Comparison of ENCODE assay signal across 23 cellular contexts in the genomic region with DNA sequence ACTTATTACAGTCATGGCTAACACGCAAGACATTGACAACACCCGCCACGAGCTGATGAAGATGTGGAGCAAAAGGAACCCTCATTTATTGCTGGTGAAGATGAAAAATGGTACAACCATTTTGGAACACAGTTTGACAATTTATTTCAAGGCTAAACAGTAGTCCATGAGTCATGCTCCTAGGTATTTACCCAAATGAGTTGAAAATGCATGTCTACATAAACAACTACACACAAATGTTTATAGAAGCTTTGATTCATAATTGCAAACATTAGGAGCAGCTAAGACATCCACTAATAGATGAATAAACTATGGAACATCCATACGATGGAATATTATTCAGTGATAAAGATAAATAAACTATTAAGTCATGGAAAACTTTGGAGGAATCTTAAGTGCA.
DNase-seq lines count a peak whose midpoint lies in the region; ATAC-seq, FAIRE-seq and TF ChIP-seq lines count a peak whose summit lies in the region.
"Had no signal": no experiment of that assay in that cellular context is flagged by ENCODE, and none has a peak within 500 bp of the region (broad histone marks: within the 10 kb centered on the region; RNA-seq: fewer than 3 reads in every experiment).

No MANE protein-coding gene starts in this region.

- CTCF ChIA-PET in PC-3 (lab: Charles Lee), result no interaction called here

- FAIRE-seq in bronchial epithelial cell (lab: Jason Lieb, UNC), result no peak
- no peak for FAIRE-seq in frontal cortex (lab: Jason Lieb, UNC)
- FAIRE-seq: A204.1, GM12892, H1 had no signal

- H3K4me1 ChIP-seq in heart right ventricle (no peaks in the 10 kb centered on the region), PC-3 (ENCODE audit: insufficient read depth, low read length) (no peaks in the 10 kb centered on the region)
- H3K4me1 ChIP-seq: BLaER1 had no signal

- H3K4me3 ChIP-seq in heart right ventricle, result no peak overlapping the region
- no peak overlapping the region for H3K4me3 ChIP-seq in PC-3 (ENCODE audit: low read length)
- H3K4me3 ChIP-seq in bronchial epithelial cell (ENCODE audit: low read depth, low read length), result no peak overlapping the region
- H3K4me3 ChIP-seq: BLaER1, GM23248 had no signal

- no peak overlapping the region for H3K9ac ChIP-seq in PC-3 (ENCODE audit: low read length)
- H3K9ac ChIP-seq: BLaER1, GM23248 had no signal

- ATAC-seq in Right ventricle myocardium inferior (no peak), heart right ventricle (no peak), PC-3 (peak; percentile 67)
- ATAC-seq: CD8-positive, alpha-beta T cell; HCT116 had no signal

- BruUV-seq in PC-3 (replicated peaks; lab: Mats Ljungman, UMichigan), result no TSS peak

- no peaks in the 10 kb centered on the region for H3K79me2 ChIP-seq in PC-3 (ENCODE audit: low read length)

- H3K36me3 ChIP-seq in heart right ventricle (no peaks in the 10 kb centered on the region), PC-3 (ENCODE audit: low read depth, low read length) (no peaks in the 10 kb centered on the region), bronchial epithelial cell (ENCODE audit: control insufficient read depth, insufficient read depth, low read length) (no peaks in the 10 kb centered on the region)
- H3K36me3 ChIP-seq: BLaER1 had no signal

- 86 to 90% methylated on average over 4 of the region's 4 CpGs for WGBS in heart right ventricle, 2 donors

- H3K4me2 ChIP-seq in PC-3 (ENCODE audit: low read length), result no peak overlapping the region
- H3K4me2 ChIP-seq: BLaER1 had no signal

- DNase-seq in Right ventricle myocardium inferior (ENCODE audit: missing footprints) (peak; percentile 33), heart right ventricle (no peak), PC-3 (peak; percentile 17), bronchial epithelial cell (ENCODE audit: low read depth) (peak; percentile 52), DMS79 treated with DMSO at 0.1 percent for 48 hours (lab: John Stamatoyannopoulos, UW) (no peak), NCI-H2107 (lab: John Stamatoyannopoulos, UW) (no peak), nucleus accumbens (lab: John Stamatoyannopoulos, UW) (no peak), frontal cortex (ENCODE audit: low spot score in 2 of 2) (no peak)
- DNase-seq: Caco-2; CD4-positive, CD25-positive, alpha-beta regulatory T cell; CD8-positive, alpha-beta T cell; DMS153; EL; GF-D8; GM23248; H9 had no signal

- no peaks in the 10 kb centered on the region for H3K9me2 ChIP-seq in PC-3 (replicated peaks; ENCODE audit: low read length)

- no peaks in the 10 kb centered on the region for H3K9me3 ChIP-seq in heart right ventricle
- no peaks in the 10 kb centered on the region for H3K9me3 ChIP-seq in PC-3 (ENCODE audit: low read length)
- H3K9me3 ChIP-seq: BLaER1, Caco-2 had no signal

- POLR2A ChIA-PET in PC-3 (lab: Charles Lee; ENCODE audit: unreplicated experiment), result no interaction called here

- H3K27ac ChIP-seq in heart right ventricle (no peak overlapping the region), PC-3 (ENCODE audit: low read length) (no peak overlapping the region)
- H3K27ac ChIP-seq: 22Rv1, BLaER1, C4-2B, GM23248 had no signal

- H3F3A ChIP-seq in PC-3 (ENCODE audit: low read length, unreplicated experiment), result no peaks in the 10 kb centered on the region

- intact Hi-C loops in Right ventricle myocardium inferior (cut with DNase I) (no loop called here), heart right ventricle (cut with DNase I) (no loop called here), PC-3 (cut with micrococcal nuclease) (no loop called here)

- no peak overlapping the region for H2AFZ ChIP-seq in PC-3 (ENCODE audit: low read length)
- H2AFZ ChIP-seq: GM23248 had no signal

- TF ChIP-seq CTCF in heart right ventricle (IDR thresholded peaks at IDR 0.05) (no peak), PC-3 (conservative IDR thresholded peaks at IDR 0.05; ENCODE audit: low read depth, low read length) (no peak), bronchial epithelial cell (IDR thresholded peaks at IDR 0.05; ENCODE audit: insufficient read depth, low read length, severe bottlenecking) (no peak)

- H4K20me1 ChIP-seq in PC-3 (ENCODE audit: low read length), result no peaks in the 10 kb centered on the region
- H4K20me1 ChIP-seq: BLaER1 had no signal

- H3K27me3 ChIP-seq in heart right ventricle (no peaks in the 10 kb centered on the region), PC-3 (ENCODE audit: low read length) (no peaks in the 10 kb centered on the region), bronchial epithelial cell (ENCODE audit: control insufficient read depth, insufficient read depth, low read length) (no peaks in the 10 kb centered on the region)
- H3K27me3 ChIP-seq: BLaER1 had no signal

Comparison
In these comparisons a context has a peak if more than half of its experiments do, and no peak if none do; other contexts are left out.
1. DNase-seq: peak in Right ventricle myocardium inferior (single experiment), PC-3 (single experiment) and bronchial epithelial cell (single experiment); none in heart right ventricle (0 of 2), DMS79 treated with DMSO at 0.1 percent for 48 hours (single experiment), NCI-H2107 (single experiment), nucleus accumbens (0 of 56) and frontal cortex (0 of 2).